In the genomic region with DNA sequence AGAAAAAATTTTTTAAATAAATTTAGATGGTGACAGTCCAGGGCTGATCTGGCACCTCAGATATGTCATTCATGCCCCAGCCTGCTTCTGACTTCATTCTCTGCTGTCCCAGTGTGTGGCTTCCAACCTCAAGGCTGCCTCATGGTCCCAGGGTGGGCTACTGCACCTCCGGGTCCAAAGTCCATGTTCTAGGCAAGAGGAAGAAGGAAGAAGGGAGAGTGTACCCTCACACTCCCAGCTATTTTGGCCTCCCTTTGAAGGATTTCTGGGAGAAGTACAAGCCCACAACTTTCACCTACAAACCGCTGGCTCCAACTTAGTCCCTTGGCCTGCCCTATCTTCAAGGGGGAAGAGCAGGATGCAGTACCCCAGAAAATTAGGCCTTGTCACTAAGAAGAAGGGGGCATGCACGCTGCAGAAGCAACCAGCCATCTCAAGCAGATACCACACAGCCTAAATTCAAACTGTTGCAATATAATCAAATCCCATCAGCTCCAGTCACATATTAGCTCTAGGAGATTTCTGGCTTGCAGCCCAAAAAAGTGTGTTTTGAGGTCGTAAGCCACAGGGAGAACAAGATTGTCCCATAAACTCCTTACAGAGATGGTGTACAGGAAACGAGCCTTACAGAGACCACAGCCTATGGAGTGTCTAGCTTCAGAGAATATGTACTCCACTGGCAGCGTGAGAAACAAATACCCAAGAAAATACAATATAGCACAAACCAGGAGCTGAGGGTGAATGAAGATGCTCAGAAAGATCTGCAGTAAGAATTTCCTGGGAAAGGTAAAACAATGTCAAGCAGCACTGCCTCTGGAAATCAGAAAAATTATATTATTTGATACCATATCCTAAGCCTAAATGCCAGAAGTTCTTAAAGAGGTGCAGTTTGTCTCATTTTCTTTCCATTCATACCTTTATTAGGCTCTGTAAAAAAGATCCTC, we compare ENCODE assay signal across 1 cellular context.
TF ChIP-seq lines count a peak whose summit lies in the region.

No MANE protein-coding gene starts in this region.

TF ChIP-seq in SK-N-SH treated with all-trans-retinoic acid at 6 μM for 48 hours, 23 proteins besides CTCF, POLR2A, EP300 and RAD21 (continued from another document):
- TF ChIP-seq POU6F1 (CRISPR knock-in tag; IDR thresholded peaks at IDR 0.05; ENCODE audit: borderline replicate concordance, low read depth) (no peak), ESRRG (CRISPR knock-in tag; IDR thresholded peaks at IDR 0.05) (no peak), RARB (CRISPR knock-in tag; IDR thresholded peaks at IDR 0.05) (no peak), GLIS3 (CRISPR knock-in tag; IDR thresholded peaks at IDR 0.05) (no peak), ZNF565 (CRISPR knock-in tag; conservative IDR thresholded peaks at IDR 0.05; ENCODE audit: low read depth) (no peak), BACH2 (CRISPR knock-in tag; IDR thresholded peaks at IDR 0.05; ENCODE audit: borderline replicate concordance) (no peak), ZC3H10 (CRISPR knock-in tag; IDR thresholded peaks at IDR 0.05) (no peak)
